Comparison of ENCODE assay signal across 8 cellular contexts in the genomic region with DNA sequence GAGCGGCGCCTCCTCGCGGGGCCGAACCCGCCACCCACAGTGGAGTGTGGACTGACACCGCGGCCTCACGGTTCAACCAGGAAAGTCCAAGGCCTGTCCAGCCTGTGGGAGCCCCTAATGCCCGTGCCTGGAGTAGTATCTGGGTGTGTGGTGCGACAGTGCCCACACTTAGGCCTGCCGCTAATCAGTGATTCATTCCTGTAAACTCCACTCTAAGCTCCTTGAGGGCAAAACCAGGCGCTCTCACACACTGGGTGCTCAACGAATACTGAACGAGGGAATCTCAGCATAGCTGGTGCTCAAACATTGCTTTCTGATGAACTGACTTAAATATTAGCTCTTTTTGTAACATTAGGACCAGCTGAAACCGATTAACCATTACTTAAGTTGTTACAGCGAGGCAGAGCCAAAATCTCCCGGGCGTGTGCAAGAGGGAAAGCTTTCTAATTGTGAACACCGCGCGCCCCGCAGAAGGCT. TPM values are rescaled to one million over a fixed set of nuclear protein-coding genes. Genes with fewer than 3 reads are reported as not detected.
DNase-seq lines count a peak whose midpoint lies in the region; ATAC-seq, FAIRE-seq and TF ChIP-seq lines count a peak whose summit lies in the region.

No MANE protein-coding gene starts in this region.

- BruUV-seq in A673 (replicated peaks; lab: Mats Ljungman, UMichigan) (no TSS peak), GM12878 (replicated peaks; lab: Mats Ljungman, UMichigan) (no TSS peak)

- peak overlapping the region; percentile 75 for H3K9ac ChIP-seq in GM12878 (ENCODE audit: control insufficient read depth, insufficient read depth, low read length)

- intact Hi-C loops in A673 (cut with micrococcal nuclease; ENCODE audit: unreplicated experiment) = no loop called here
- intact Hi-C loops in GM12878 (cut with micrococcal nuclease; ENCODE audit: unreplicated experiment) = loop anchor here (5.0 kb wide), 1 partner anchor 224 kb away; a partner anchor contains a TSS

- peak; percentile 14 for DNase-seq in A673 (ENCODE audit: low spot score)
- peak; percentile 61 for DNase-seq in HT1080 (ENCODE audit: low read depth)
- no peak for DNase-seq in GM12878 (ENCODE audit: low read depth, low spot score)
- DNase-seq in islet precursor cell = peak; percentile 74
- no peak for DNase-seq in stimulated activated naive CD8-positive, alpha-beta T cell treated with anti-CD3 and anti-CD28 coated beads, Interleukin-15, Interleukin-2, amounts not matched to agents 100 U/mL and 50 U/mL, for 24 hours
- DNase-seq in DMS79 (lab: John Stamatoyannopoulos, UW) = no peak
- DNase-seq in DMS79 treated with DMSO at 0.1 percent for 48 hours (lab: John Stamatoyannopoulos, UW) = no peak

- RAD21 ChIA-PET in GM12878 (lab: Charles Lee; ENCODE audit: unreplicated experiment) = no interaction called here

- H3K4me3 ChIP-seq in A673 (ENCODE audit: low read depth, low read length, poor library complexity, severe bottlenecking) (peak overlapping the region; percentile 75), GM12878 (peak overlapping the region; percentile 88)

- SMC1A ChIA-PET in GM12878 (lab: Charles Lee; ENCODE audit: uncharacterized antibody, unreplicated experiment) = interaction anchor here (0.8 to 1.6 kb wide), 6 partner anchors 10 to 312 kb away, joined by 3 to 4 read pairs (median 4); no protein-coding TSS in a partner anchor

- CTCF ChIA-PET in A673 (lab: Charles Lee) = interaction anchor here (0.6 kb wide), 3 partner anchors 54 to 312 kb away, joined by 4 to 6 read pairs (median 6); no protein-coding TSS in a partner anchor
- CTCF ChIA-PET in GM12878 (lab: Yijun Ruan, JAX) = interaction anchor here (0.8 to 3.2 kb wide), 2 partner anchors 42 to 98 kb away, joined by 3 to 8 read pairs; no protein-coding TSS in a partner anchor

- H2AFZ ChIP-seq in GM12878 (ENCODE audit: control insufficient read depth, low read depth, low read length) = peak overlapping the region; percentile 83

- no peaks in the 10 kb centered on the region for H3K9me3 ChIP-seq in A673 (ENCODE audit: low read depth, low read length, poor library complexity, severe bottlenecking)
- H3K9me3 ChIP-seq in GM12878 (replicated peaks; ENCODE audit: control insufficient read depth, insufficient read depth, low read length) = peaks cover 2% of the 10 kb centered on the region

- H4K20me1 ChIP-seq in GM12878 (ENCODE audit: control insufficient read depth, insufficient read depth) = no peaks in the 10 kb centered on the region

- H3K4me2 ChIP-seq in GM12878 (ENCODE audit: control insufficient read depth, insufficient read depth) = peak overlapping the region; percentile 94

- TF ChIP-seq CTCF in A673 (conservative IDR thresholded peaks at IDR 0.05; ENCODE audit: low read depth, low read length) (no peak), GM12878 (IDR thresholded peaks at IDR 0.05 in 2 of 3, conservative IDR thresholded peaks at IDR 0.05 in 1 of 3; ENCODE audit: control insufficient read depth in 2 of 3, extremely low read depth in 1 of 3, insufficient read depth in 1 of 3, low read depth in 3 of 3, low read length in 3 of 3) (no peak)

- TF ChIP-seq EP300 in GM12878 (IDR thresholded peaks at IDR 0.05; ENCODE audit: borderline replicate concordance in 1 of 2, control insufficient read depth in 1 of 2, low read depth in 2 of 2, low read length in 2 of 2) = no peak

- no peak for TF ChIP-seq POLR2A in GM12878 (IDR thresholded peaks at IDR 0.05; ENCODE audit: low read depth, low read length)

- H3K79me2 ChIP-seq in GM12878 (ENCODE audit: control insufficient read depth, insufficient read depth, low read length) = peaks cover 42% of the 10 kb centered on the region

- peak; percentile 6 for ATAC-seq in GM19025 (IDR thresholded peaks at IDR 0.05; ENCODE audit: low read depth, unreplicated experiment)
- peak; percentile 25 for ATAC-seq in GM12878
- peak; percentile 36 for ATAC-seq in stimulated activated naive CD8-positive, alpha-beta T cell treated with anti-CD3 and anti-CD28 coated beads, Interleukin-15, Interleukin-2, amounts not matched to agents 100 U/mL and 50 U/mL, for 24 hours

- in situ Hi-C loops in GM12878 (cut with MboI) = no loop called here

- H3K27me3 ChIP-seq in A673 (replicated peaks; ENCODE audit: insufficient read depth, low read depth, low read length, poor library complexity) = no peaks in the 10 kb centered on the region
- H3K27me3 ChIP-seq in GM12878 (replicated peaks in 1 of 2; ENCODE audit: control insufficient read depth in 2 of 2, insufficient read depth in 2 of 2, low read length in 1 of 2) = no peaks in the 10 kb centered on the region

- POLR2A ChIA-PET in A673 (lab: Charles Lee; ENCODE audit: low non-redundant PET) = no interaction called here
- POLR2A ChIA-PET in GM12878 (lab: Charles Lee) = interaction anchor here (0.9 kb wide), 1 partner anchor 42 kb away, joined by 3 read pairs; no protein-coding TSS in a partner anchor

- H3K27ac ChIP-seq in A673 (ENCODE audit: low read depth, low read length, poor library complexity, severe bottlenecking) (no peak overlapping the region), GM12878 (ENCODE audit: control insufficient read depth, insufficient read depth) (peak overlapping the region; percentile 93)

- FAIRE-seq in GM12878 (lab: Jason Lieb, UNC) = peak; percentile 23

- no peaks in the 10 kb centered on the region for H3K36me3 ChIP-seq in A673 (ENCODE audit: insufficient read depth, low read length, poor library complexity, severe bottlenecking)
- no peaks in the 10 kb centered on the region; a peak in 1 of 4 replicates for H3K36me3 ChIP-seq in GM12878 (ENCODE audit: control insufficient read depth in 2 of 2, insufficient read depth in 2 of 2, low read length in 1 of 2)

- 30% methylated on average over 23 of the region's 23 CpGs for WGBS in GM12878 (ENCODE audit: insufficient coverage, insufficient replicate concordance, low lambda C conversion rate, missing lambda C conversion rate)

- TF ChIP-seq RAD21 in GM12878 (IDR thresholded peaks at IDR 0.05; ENCODE audit: insufficient read depth, low read depth, low read length) = no peak

- H3K4me1 ChIP-seq in A673 (ENCODE audit: insufficient read depth, low read length, poor library complexity, severe bottlenecking) (no peaks in the 10 kb centered on the region), GM12878 (ENCODE audit: control insufficient read depth, insufficient read depth, low read length) (peaks cover 40% of the 10 kb centered on the region)

TF ChIP-seq in GM12878, 131 proteins besides CTCF, POLR2A, EP300 and RAD21:
- TF ChIP-seq RUNX3 (IDR thresholded peaks at IDR 0.05; ENCODE audit: low read length) (0 out of 2 replicates have a peak, but pooled peaks have one; percentile 10), IKZF2 (IDR thresholded peaks at IDR 0.05) (peak; percentile 10 to 17; a peak in 1 of 4 replicates), ZBED1 (IDR thresholded peaks at IDR 0.05; ENCODE audit: borderline replicate concordance) (0 out of 2 replicates have a peak, but pooled peaks have one; percentile 33), GATAD2B (conservative IDR thresholded peaks at IDR 0.05; ENCODE audit: low read depth) (no peak; the same call in 1 of the 2 replicates)

RNA-seq across cellular contexts. Expression of a gene that starts 0.6 kb away (rescaled TPM):
- total RNA-seq in A673 (2021) = 0.77 and 3.0 TPM in 2 replicates
- total RNA-seq in HT1080 (2014; rRNA removed; shearing (Covaris generic)) = 47.5 and 51.0 TPM in 2 replicates
- polyA plus RNA-seq in HT1080 (2015; cell fraction: cytosol; rRNA removed) = 78.8 and 90.3 TPM in 2 replicates
- 124 and 140 TPM in 2 replicates for polyA plus RNA-seq in HT1080 (2015; cell fraction: nucleus; rRNA removed)
- total RNA-seq in GM12878 (2013; cell fraction: nucleolus; rRNA removed) = 50.8 and 52.0 TPM in 2 replicates
- total RNA-seq in GM12878 (2014; rRNA removed) = 140 and 149 TPM in 2 replicates
- 95.2 and 96.2 TPM in 2 replicates for total RNA-seq in GM12878 (2014; rRNA removed; fragmentation: Illumina TruSeq; extraction: Trizol)
- total RNA-seq in GM12878 (2021) = 114 and 116 TPM in 2 replicates
- 78.4 TPM for polyA plus RNA-seq in GM12878 (2011; ENCODE audit: low read depth)
- polyA plus RNA-seq in GM12878 (2011; rRNA removed) = 19.7 and 23.7 TPM in 2 replicates
- polyA plus RNA-seq in GM12878 (2011; cell fraction: cytosol; rRNA removed) = 18.6 and 22.3 TPM in 2 replicates
- polyA plus RNA-seq in GM12878 (2011; cell fraction: nucleus; rRNA removed) = 30.2 and 33.1 TPM in 2 replicates
- 92.4 and 94.8 TPM in 2 replicates for polyA plus RNA-seq in GM12878 (2012)
- 141 and 143 TPM in 2 replicates for polyA plus RNA-seq in GM12878 (2014; fragmentation: Illumina TruSeq; extraction: Trizol)
- 10 to 100 TPM; 62.5 to 83.7 TPM for polyA plus RNA-seq in GM12878 (2014; fragmentation: Nextera tagmentation; extraction: Ambion mirVana)
- polyA plus RNA-seq in GM12878 (2014; rRNA removed) = 128 and 141 TPM in 2 replicates
- polyA plus RNA-seq in GM12878 (2016; fragmentation: Nextera tagmentation; extraction: Ambion mirVana) = 100 to 1,000 TPM; 242 to 245 TPM
- 27.0 and 41.7 TPM in 2 replicates for polyA minus RNA-seq in GM12878 (2011; rRNA and poly(A)+ RNA removed)
- polyA minus RNA-seq in GM12878 (2011; cell fraction: cytosol; rRNA and poly(A)+ RNA removed) = 6.1 and 7.5 TPM in 2 replicates
- 12.8 and 19.2 TPM in 2 replicates for polyA minus RNA-seq in GM12878 (2011; cell fraction: nucleus; rRNA and poly(A)+ RNA removed)

Comparison
In these comparisons a context has a peak if more than half of its experiments do, and no peak if none do; other contexts are left out.
1. DNase-seq: peak in A673 (single experiment), HT1080 (single experiment) and islet precursor cell (single experiment); none in GM12878 (single experiment), stimulated activated naive CD8-positive, alpha-beta T cell treated with anti-CD3 and anti-CD28 coated beads, Interleukin-15, Interleukin-2, amounts not matched to agents 100 U/mL and 50 U/mL, for 24 hours (single experiment), DMS79 (single experiment) and DMS79 treated with DMSO at 0.1 percent for 48 hours (single experiment).
2. RNA of a gene that starts 0.6 kb away (total RNA-seq): 50.8 to 149 TPM in GM12878 and 47.5 to 51.0 TPM in HT1080; 0.77 to 3.0 TPM in A673; every median in the first group is over 10 times any median in the second.
3. Peak in every context shown above with its lines, with median percentiles within 50 percentile points of each other: ATAC-seq.